Comparison of ENCODE assay signal across 10 cellular contexts in genomic region chr6:162964703-162965140, GRCh38.
DNase-seq lines count a peak whose midpoint lies in the region; ATAC-seq and TF ChIP-seq lines count a peak whose summit lies in the region.
"Had no signal": no experiment of that assay in that cellular context is flagged by ENCODE, and none has a peak within 500 bp of the region (broad histone marks: within the 10 kb centered on the region; RNA-seq: fewer than 3 reads in every experiment).

No MANE protein-coding gene starts in this region.

- DNase-seq in AG10803 (ENCODE audit: low read depth) = peak; percentile 100
- peak; percentile 5 for DNase-seq in NCI-H226
- peak; percentile 4 for DNase-seq in epithelial cell of proximal tubule (ENCODE audit: low read depth)
- DNase-seq in mucosa of gallbladder (ENCODE audit: low spot score) = peak; percentile 30
- DNase-seq in NCI-H187 (lab: John Stamatoyannopoulos, UW) = no peak
- DNase-seq: activated CD4-positive, alpha-beta T cell treated with anti-CD3 and anti-CD28 coated beads for 4 hours; pancreas had no signal

- H3K4me3 ChIP-seq in AG10803 (ENCODE audit: low read length) = no peak overlapping the region
- no peak overlapping the region for H3K4me3 ChIP-seq in epithelial cell of proximal tubule (ENCODE audit: low read depth, low read length)
- H3K4me3 ChIP-seq: pancreas had no signal

- no peak for ATAC-seq in GM21515 (IDR thresholded peaks at IDR 0.05; ENCODE audit: unreplicated experiment)
- ATAC-seq in HG02759 (IDR thresholded peaks at IDR 0.05; ENCODE audit: unreplicated experiment) = no peak
- no peak for ATAC-seq in GM19023 (IDR thresholded peaks at IDR 0.05; ENCODE audit: unreplicated experiment)

- TF ChIP-seq CTCF in AG10803 (conservative IDR thresholded peaks at IDR 0.05; ENCODE audit: low read length) = no peak
- no peak for TF ChIP-seq CTCF in epithelial cell of proximal tubule (conservative IDR thresholded peaks at IDR 0.05; ENCODE audit: low read depth, low read length)

Comparison
In these comparisons a context has a peak if more than half of its experiments do, and no peak if none do; other contexts are left out.
1. DNase-seq: peak in AG10803 (single experiment), NCI-H226 (single experiment), epithelial cell of proximal tubule (single experiment) and mucosa of gallbladder (single experiment); none in NCI-H187 (0 of 2).